In genomic region chr14:22650960-22651521, GRCh38 we compare ENCODE assay signal across 10 cellular contexts. TPM values are rescaled to one million over a fixed set of nuclear protein-coding genes. Genes with fewer than 3 reads are reported as not detected.
A peak's percentile ranks its signal among the peaks of the same experiment; 100 is the strongest.
DNase-seq lines count a peak whose midpoint lies in the region; ATAC-seq, FAIRE-seq and TF ChIP-seq lines count a peak whose summit lies in the region.
"Had no signal": no experiment of that assay in that cellular context is flagged by ENCODE, and none has a peak within 500 bp of the region (broad histone marks: within the 10 kb centered on the region; RNA-seq: fewer than 3 reads in every experiment).

No MANE protein-coding gene starts in this region.

- CTCF ChIA-PET in Panc1 (lab: Charles Lee) = interaction anchor here (0.5 to 0.7 kb wide), 3 partner anchors 9 to 212 kb away, joined by 3 to 5 read pairs (median 4); no protein-coding TSS in a partner anchor
- CTCF ChIA-PET in GM10248 (lab: Yijun Ruan, JAX) = interaction anchor here (0.7 to 7.9 kb wide), 8 partner anchors 7 to 94 kb away, joined by 3 to 108 read pairs (median 6); partner anchors contain the start of genes DAD1 and OR6J1

- FAIRE-seq in GM12891 (lab: Jason Lieb, UNC) = peak; percentile 72

- no peak overlapping the region for H3K27ac ChIP-seq in Panc1 (ENCODE audit: low read length)
- H3K27ac ChIP-seq: vagina had no signal

- H3K36me3 ChIP-seq in Panc1 (ENCODE audit: control insufficient read depth, insufficient read depth, low read length) (no peaks in the 10 kb centered on the region), kidney epithelial cell (ENCODE audit: control insufficient read depth, insufficient read depth, low read length) (no peaks in the 10 kb centered on the region)
- H3K36me3 ChIP-seq: vagina had no signal

- DNase-seq in GM12891 (ENCODE audit: insufficient read length, low spot score) = no peak
- peak; percentile 20 for DNase-seq in HCEC 1CT
- no peak for DNase-seq in Panc1 (ENCODE audit: low read depth, low spot score)
- DNase-seq in kidney epithelial cell (ENCODE audit: low read depth) = peak; percentile 23
- no peak for DNase-seq in GM10248 (ENCODE audit: extremely low spot score)
- DNase-seq in NCI-H1417 (lab: John Stamatoyannopoulos, UW) = no peak
- DNase-seq in activated CD4-positive, CD25-positive, alpha-beta regulatory T cell treated with anti-CD3 and anti-CD28 coated beads, Interleukin-2, amount 50 U/mL, for 72 hours = no peak
- no peak for DNase-seq in NCI-H1436 treated with DMSO at 0.1 percent for 48 hours (lab: John Stamatoyannopoulos, UW)

- H3K4me1 ChIP-seq in Panc1 (ENCODE audit: control insufficient read depth, insufficient read depth, low read length) = no peaks in the 10 kb centered on the region
- H3K4me1 ChIP-seq: vagina had no signal

- no peak for TF ChIP-seq CTCF in Panc1 (IDR thresholded peaks at IDR 0.05)
- no peak for TF ChIP-seq CTCF in kidney epithelial cell (IDR thresholded peaks at IDR 0.05; ENCODE audit: insufficient read depth, low read length, poor library complexity, severe bottlenecking)
- TF ChIP-seq CTCF in GM10248 (IDR thresholded peaks at IDR 0.05; ENCODE audit: control extremely low read depth, extremely low read depth, low read depth, missing control alignments) = no peak

- BruUV-seq in Panc1 (replicated peaks; lab: Mats Ljungman, UMichigan) = no TSS peak

- POLR2A ChIA-PET in Panc1 (lab: Charles Lee) (interaction anchor here (0.5 kb wide), 1 partner anchor 1270 kb away, joined by 3 read pairs; no protein-coding TSS in a partner anchor), GM10248 (lab: Yijun Ruan, JAX) (interaction anchor here (0.6 to 0.7 kb wide), 2 partner anchors 164 to 241 kb away, joined by 3 to 4 read pairs; no protein-coding TSS in a partner anchor)

- intact Hi-C loops in Panc1 (cut with micrococcal nuclease; ENCODE audit: unreplicated experiment) = loop anchor here (5.0 to 10.0 kb wide), 2 partner anchors 94 to 204 kb away; no protein-coding TSS in a partner anchor

- H3K4me3 ChIP-seq in Panc1 (ENCODE audit: low read depth in 2 of 2, low read length in 2 of 2) = no peak overlapping the region
- no peak overlapping the region for H3K4me3 ChIP-seq in kidney epithelial cell (ENCODE audit: low read depth, low read length)
- H3K4me3 ChIP-seq: vagina had no signal

- in situ Hi-C loops in Panc1 (cut with HindIII; ENCODE audit: low pct_unique_long_range_greater_than_20kb, low sequenced_read_pairs) = no loop called here

- ATAC-seq in Panc1 = peak; percentile 78

- no peaks in the 10 kb centered on the region for H3K27me3 ChIP-seq in Panc1 (ENCODE audit: control insufficient read depth, insufficient read depth, low read length)
- no peaks in the 10 kb centered on the region for H3K27me3 ChIP-seq in kidney epithelial cell (ENCODE audit: control insufficient read depth, insufficient read depth, low read length)
- H3K27me3 ChIP-seq: vagina had no signal

- TF ChIP-seq POLR2A in GM12891 (IDR thresholded peaks at IDR 0.05; ENCODE audit: low read depth, low read length) = peak; percentile 100

- no peaks in the 10 kb centered on the region for H3K9me3 ChIP-seq in Panc1 (ENCODE audit: control insufficient read depth, insufficient read depth, low read depth, low read length)
- H3K9me3 ChIP-seq: vagina had no signal

TF ChIP-seq in GM12891, 5 proteins besides CTCF, POLR2A, EP300 and RAD21:
- peak; percentile 99 for TF ChIP-seq POLR2AphosphoS5 (IDR thresholded peaks at IDR 0.05; ENCODE audit: low read depth, low read length)
- no peak for TF ChIP-seq SPI1 (IDR thresholded peaks at IDR 0.05; ENCODE audit: low read depth, low read length)
- TF ChIP-seq POU2F2 (IDR thresholded peaks at IDR 0.05; ENCODE audit: low read depth, low read length) = peak; percentile 99
- TF ChIP-seq PAX5 (IDR thresholded peaks at IDR 0.05; ENCODE audit: insufficient read depth, low read length, severe bottlenecking) = no peak
TF ChIP-seq in GM12891: peak in this region for 2.

RNA-seq across cellular contexts. Expression of gene OR6J1, which starts 6.9 kb away (rescaled TPM):
- polyA plus RNA-seq in GM12891 (2012; ENCODE audit: low read depth, missing spikeins) = not detected
- total RNA-seq in Panc1 (2021; ENCODE audit: unreplicated experiment) = not detected
- 0.07 TPM for polyA plus RNA-seq in Panc1 (2012; ENCODE audit: insufficient read length)
- total RNA-seq in kidney epithelial cell = not detected in 2 replicates
- total RNA-seq: vagina had no signal
- polyA plus RNA-seq: IgD-negative memory B cell had no signal

RNA-seq across cellular contexts. Expression of gene ABHD4, which starts 52.9 kb away (rescaled TPM):
- 7.3 TPM for polyA plus RNA-seq in GM12891 (2012; ENCODE audit: low read depth, missing spikeins)
- total RNA-seq in Panc1 (2021; ENCODE audit: unreplicated experiment) (5.1 TPM), kidney epithelial cell (23.2 and 23.6 TPM in 2 replicates)
- polyA plus RNA-seq in Panc1 (2012; ENCODE audit: insufficient read length) = 3.1 TPM

Comparison
In these comparisons a context has a peak if more than half of its experiments do, and no peak if none do; other contexts are left out.
1. DNase-seq: peak in HCEC 1CT (single experiment) and kidney epithelial cell (single experiment); none in GM12891 (single experiment), Panc1 (single experiment), GM10248 (single experiment), NCI-H1417 (0 of 3), activated CD4-positive, CD25-positive, alpha-beta regulatory T cell treated with anti-CD3 and anti-CD28 coated beads, Interleukin-2, amount 50 U/mL, for 72 hours (single experiment) and NCI-H1436 treated with DMSO at 0.1 percent for 48 hours (single experiment).